Comparison of ENCODE assay signal across 8 cellular contexts in genomic region chr19:44024900-44025216, GRCh38. TPM values are rescaled to one million over a fixed set of nuclear protein-coding genes. Genes with fewer than 3 reads are reported as not detected.
DNase-seq lines count a peak whose midpoint lies in the region; ATAC-seq, FAIRE-seq and TF ChIP-seq lines count a peak whose summit lies in the region.

No MANE protein-coding gene starts in this region.

- H3K36me3 Mint-ChIP-seq in HFFc6 (ENCODE audit: low read depth), result peaks cover 32% of the 10 kb centered on the region

- peak overlapping the region; percentile 89 for H3K4me3 ChIP-seq in A549
- H3K4me3 ChIP-seq in cardiac fibroblast (replicated peaks in 1 of 2; ENCODE audit: low read depth in 2 of 2, low read length in 2 of 2), result peak overlapping the region; percentile 78 to 90
- peak overlapping the region; percentile 97 for H3K4me3 ChIP-seq in mucosa of stomach (ENCODE audit: low read length)

- CTCF ChIA-PET in A549 (lab: Yijun Ruan, JAX), result interaction anchor here (0.9 kb wide), 1 partner anchor 175 kb away, joined by 4 read pairs; no protein-coding TSS in a partner anchor

- no peak for TF ChIP-seq EP300 in A549 (IDR thresholded peaks at IDR 0.05)

- H3K4me1 Mint-ChIP-seq in HFFc6 (ENCODE audit: low read depth), result peaks cover 13% of the 10 kb centered on the region

- H3K4me1 ChIP-seq in A549, result no peaks in the 10 kb centered on the region
- peaks cover 9% of the 10 kb centered on the region for H3K4me1 ChIP-seq in mucosa of stomach (ENCODE audit: control insufficient read depth, insufficient read depth, low read length)

- peaks cover 5% of the 10 kb centered on the region for H3K36me3 ChIP-seq in mucosa of stomach (ENCODE audit: control insufficient read depth, insufficient read depth, low read length)

- H3K27ac Mint-ChIP-seq in HFFc6, result peak overlapping the region; percentile 91

- no peak for TF ChIP-seq POLR2A in A549 (IDR thresholded peaks at IDR 0.05; ENCODE audit: low read length)

- H3K27me3 Mint-ChIP-seq in HFFc6 (ENCODE audit: insufficient read depth), result no peaks in the 10 kb centered on the region

- H3K27ac ChIP-seq in A549 (peak overlapping the region; percentile 81 to 87; a peak in 5 of 6 replicates), caudate nucleus (ENCODE audit: low read depth, low read length) (no peak overlapping the region)

- peak overlapping the region; percentile 95 for H3K4me3 Mint-ChIP-seq in HFFc6

- no peak for TF ChIP-seq CTCF in A549 (IDR thresholded peaks at IDR 0.05)
- no peak for TF ChIP-seq CTCF in HFFc6 (IDR thresholded peaks at IDR 0.05)
- TF ChIP-seq CTCF in cardiac fibroblast (IDR thresholded peaks at IDR 0.05; ENCODE audit: low read depth, low read length), result no peak

- peak overlapping the region; percentile 89 for H3K9ac ChIP-seq in mucosa of stomach (ENCODE audit: low read length)

- POLR2A ChIA-PET in A549 (lab: Yijun Ruan, JAX), result no interaction called here

- H3K4me2 ChIP-seq in A549, result peak overlapping the region; percentile 81

- no peaks in the 10 kb centered on the region for H3K27me3 ChIP-seq in mucosa of stomach (ENCODE audit: control insufficient read depth, insufficient read depth, low read length)

- WGBS in A549 (ENCODE audit: missing lambda C conversion rate), result 60% methylated on average over 4 of the region's 4 CpGs

- no peak for TF ChIP-seq RAD21 in A549 (conservative IDR thresholded peaks at IDR 0.05 in 1 of 2, IDR thresholded peaks at IDR 0.05 in 1 of 2)

- ATAC-seq in A549 (no peak; a peak in 2 of 6 replicates), GM19467 (IDR thresholded peaks at IDR 0.05; ENCODE audit: unreplicated experiment) (no peak), HG03378 (IDR thresholded peaks at IDR 0.05; ENCODE audit: unreplicated experiment) (no peak)

- no peak for DNase-seq in A549 (ENCODE audit: low read depth in 1 of 2, low spot score in 1 of 2)
- DNase-seq in HFFc6, result no peak
- no peak for DNase-seq in cardiac fibroblast (ENCODE audit: low read depth in 2 of 2)
- DNase-seq in stimulated activated CD4-positive, alpha-beta T cell treated with anti-CD3 and anti-CD28 coated beads, Interleukin-2, amount 100 ng/mL, for 24 hours, result no peak
- no peak for DNase-seq in caudate nucleus (lab: John Stamatoyannopoulos, UW)

- FAIRE-seq in A549 (lab: Jason Lieb, UNC), result no peak

- peaks cover 3% of the 10 kb centered on the region; the same call in 1 of the 2 replicates for H3K9me3 Mint-ChIP-seq in HFFc6

- H3K9me3 ChIP-seq in A549 (peaks cover 50% of the 10 kb centered on the region), mucosa of stomach (ENCODE audit: control insufficient read depth, low read length) (no peaks in the 10 kb centered on the region)

TF ChIP-seq in A549, 52 proteins besides CTCF, POLR2A, EP300 and RAD21:
- TF ChIP-seq TP53 (CRISPR knock-in tag; IDR thresholded peaks at IDR 0.05) (no peak), CBX8 (IDR thresholded peaks at IDR 0.05) (no peak), ZSCAN20 (CRISPR knock-in tag; IDR thresholded peaks at IDR 0.05) (no peak), NPAS2 (CRISPR knock-in tag; IDR thresholded peaks at IDR 0.05; ENCODE audit: borderline replicate concordance) (no peak), BHLHE40 (IDR thresholded peaks at IDR 0.05; ENCODE audit: low read depth, low read length) (no peak), FOSB (CRISPR knock-in tag; IDR thresholded peaks at IDR 0.05) (no peak), SREBF2 (IDR thresholded peaks at IDR 0.05) (no peak), PHF8 (IDR thresholded peaks at IDR 0.05; ENCODE audit: borderline replicate concordance, low read depth) (no peak), MYC (IDR thresholded peaks at IDR 0.05; ENCODE audit: borderline replicate concordance, low read length) (no peak), GATA3 (IDR thresholded peaks at IDR 0.05; ENCODE audit: borderline replicate concordance) (no peak), CBX2 (IDR thresholded peaks at IDR 0.05; ENCODE audit: borderline replicate concordance, low read depth) (no peak), BCL3 (IDR thresholded peaks at IDR 0.05) (no peak), EHF (CRISPR knock-in tag; IDR thresholded peaks at IDR 0.05) (no peak), CEBPB (IDR thresholded peaks at IDR 0.05) (no peak), KDM5A (IDR thresholded peaks at IDR 0.05) (no peak), HOXB5 (CRISPR knock-in tag; IDR thresholded peaks at IDR 0.05) (no peak)
- TF ChIP-seq, protein P1, sequence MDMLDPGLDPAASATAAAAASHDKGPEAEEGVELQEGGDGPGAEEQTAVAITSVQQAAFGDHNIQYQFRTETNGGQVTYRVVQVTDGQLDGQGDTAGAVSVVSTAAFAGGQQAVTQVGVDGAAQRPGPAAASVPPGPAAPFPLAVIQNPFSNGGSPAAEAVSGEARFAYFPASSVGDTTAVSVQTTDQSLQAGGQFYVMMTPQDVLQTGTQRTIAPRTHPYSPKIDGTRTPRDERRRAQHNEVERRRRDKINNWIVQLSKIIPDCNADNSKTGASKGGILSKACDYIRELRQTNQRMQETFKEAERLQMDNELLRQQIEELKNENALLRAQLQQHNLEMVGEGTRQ (IDR thresholded peaks at IDR 0.05), result no peak
- TF ChIP-seq, protein P2, sequence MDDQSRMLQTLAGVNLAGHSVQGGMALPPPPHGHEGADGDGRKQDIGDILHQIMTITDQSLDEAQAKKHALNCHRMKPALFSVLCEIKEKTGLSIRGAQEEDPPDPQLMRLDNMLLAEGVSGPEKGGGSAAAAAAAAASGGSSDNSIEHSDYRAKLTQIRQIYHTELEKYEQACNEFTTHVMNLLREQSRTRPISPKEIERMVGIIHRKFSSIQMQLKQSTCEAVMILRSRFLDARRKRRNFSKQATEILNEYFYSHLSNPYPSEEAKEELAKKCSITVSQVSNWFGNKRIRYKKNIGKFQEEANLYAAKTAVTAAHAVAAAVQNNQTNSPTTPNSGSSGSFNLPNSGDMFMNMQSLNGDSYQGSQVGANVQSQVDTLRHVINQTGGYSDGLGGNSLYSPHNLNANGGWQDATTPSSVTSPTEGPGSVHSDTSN (IDR thresholded peaks at IDR 0.05), result no peak

RNA-seq across cellular contexts. Expression of gene ZNF222, which starts 0.3 kb away (rescaled TPM):
- polyA plus RNA-seq in A549 (2011; rRNA removed) (6.2 and 7.0 TPM in 2 replicates), A549 (2017; fragmentation: RNase III; extraction: RNeasy Plus Mini Kit Qiagen cat#74134 plus additional on column Dnase treatment) (4.6 to 5.9 TPM (median 4.7 TPM) in 3 replicates)
- polyA plus RNA-seq in A549 (2012; cell fraction: cytosol; rRNA removed), result 1.8 and 2.8 TPM in 2 replicates
- polyA plus RNA-seq in A549 (2012; cell fraction: nucleus; rRNA removed), result 1.00 and 2.4 TPM in 2 replicates
- polyA minus RNA-seq in A549 (2011; rRNA and poly(A)+ RNA removed), result 4.5 and 6.9 TPM in 2 replicates
- 1 to 10 TPM; 2.4 to 5.1 (median 3.6) TPM for total RNA-seq in HFFc6 (2021; fragmentation: NEBNext Ultra II Directional; extraction: Animal tissue kit (Norgen Biotek cat#: 25700))

RNA-seq across cellular contexts. Expression of gene ZNF230, which starts 22.1 kb away (rescaled TPM):
- 6.2 and 6.3 TPM in 2 replicates for polyA plus RNA-seq in A549 (2011; rRNA removed)
- 1.6 and 2.0 TPM in 2 replicates for polyA plus RNA-seq in A549 (2012; cell fraction: cytosol; rRNA removed)
- polyA plus RNA-seq in A549 (2012; cell fraction: nucleus; rRNA removed), result 1.3 and 2.4 TPM in 2 replicates
- 2.9 to 3.3 TPM (median 3.1 TPM) in 3 replicates for polyA plus RNA-seq in A549 (2017; fragmentation: RNase III; extraction: RNeasy Plus Mini Kit Qiagen cat#74134 plus additional on column Dnase treatment)
- polyA minus RNA-seq in A549 (2011; rRNA and poly(A)+ RNA removed), result 5.3 and 8.4 TPM in 2 replicates
- 1 to 10 TPM; 1.3 to 2.6 (median 2.0) TPM for total RNA-seq in HFFc6 (2021; fragmentation: NEBNext Ultra II Directional; extraction: Animal tissue kit (Norgen Biotek cat#: 25700))

RNA-seq across cellular contexts. Expression of gene ZNF223, which starts 27.0 kb away (rescaled TPM):
- polyA plus RNA-seq in A549 (2011; rRNA removed) (5.2 and 5.4 TPM in 2 replicates), A549 (2017; fragmentation: RNase III; extraction: RNeasy Plus Mini Kit Qiagen cat#74134 plus additional on column Dnase treatment) (2.2 to 2.6 TPM (median 2.4 TPM) in 3 replicates)
- 0.85 and 1.0 TPM in 2 replicates for polyA plus RNA-seq in A549 (2012; cell fraction: cytosol; rRNA removed)
- 1.1 and 1.3 TPM in 2 replicates for polyA plus RNA-seq in A549 (2012; cell fraction: nucleus; rRNA removed)
- 5.9 and 9.8 TPM in 2 replicates for polyA minus RNA-seq in A549 (2011; rRNA and poly(A)+ RNA removed)
- total RNA-seq in HFFc6 (2021; fragmentation: NEBNext Ultra II Directional; extraction: Animal tissue kit (Norgen Biotek cat#: 25700)), result 1 to 10 TPM; 2.3 to 4.1 (median 2.6) TPM

RNA-seq across cellular contexts. Expression of gene ZNF155, which starts 40.9 kb away (rescaled TPM):
- 5.2 and 6.6 TPM in 2 replicates for polyA plus RNA-seq in A549 (2011; rRNA removed)
- 1.1 and 1.2 TPM in 2 replicates for polyA plus RNA-seq in A549 (2012; cell fraction: cytosol; rRNA removed)
- 1.2 and 2.0 TPM in 2 replicates for polyA plus RNA-seq in A549 (2012; cell fraction: nucleus; rRNA removed)
- 3.9 to 4.8 TPM (median 4.3 TPM) in 3 replicates for polyA plus RNA-seq in A549 (2017; fragmentation: RNase III; extraction: RNeasy Plus Mini Kit Qiagen cat#74134 plus additional on column Dnase treatment)
- polyA minus RNA-seq in A549 (2011; rRNA and poly(A)+ RNA removed), result 4.1 and 5.9 TPM in 2 replicates
- total RNA-seq in HFFc6 (2021; fragmentation: NEBNext Ultra II Directional; extraction: Animal tissue kit (Norgen Biotek cat#: 25700)), result 1 to 10 TPM; 5.7 to 6.7 (median 6.4) TPM

RNA-seq across cellular contexts. Expression of gene ZNF284, which starts 47.1 kb away (rescaled TPM):
- 1.0 and 1.2 TPM in 2 replicates for polyA plus RNA-seq in A549 (2011; rRNA removed)
- polyA plus RNA-seq in A549 (2012; cell fraction: cytosol; rRNA removed), result 0.21 and 0.23 TPM in 2 replicates
- polyA plus RNA-seq in A549 (2012; cell fraction: nucleus; rRNA removed), result 0.19 and 0.37 TPM in 2 replicates
- 0.81 to 1.1 TPM (median 1.0 TPM) in 3 replicates for polyA plus RNA-seq in A549 (2017; fragmentation: RNase III; extraction: RNeasy Plus Mini Kit Qiagen cat#74134 plus additional on column Dnase treatment)
- 1.6 and 1.7 TPM in 2 replicates for polyA minus RNA-seq in A549 (2011; rRNA and poly(A)+ RNA removed)
- total RNA-seq in HFFc6 (2021; fragmentation: NEBNext Ultra II Directional; extraction: Animal tissue kit (Norgen Biotek cat#: 25700)), result 1 to 10 TPM; 1.6 to 2.7 (median 2.4) TPM
